28 cellular contexts compared by ENCODE assay signal in genomic region chr5:133427121-133427777, GRCh38.
DNase-seq lines count a peak whose midpoint lies in the region; ATAC-seq and TF ChIP-seq lines count a peak whose summit lies in the region.
"Had no signal": no experiment of that assay in that cellular context is flagged by ENCODE, and none has a peak within 500 bp of the region (broad histone marks: within the 10 kb centered on the region; RNA-seq: fewer than 3 reads in every experiment).

No MANE protein-coding gene starts in this region.

- H2AK5ac ChIP-seq in IMR-90 (ENCODE audit: low read depth, low read length): no peak overlapping the region

- WGBS in IMR-90 (ENCODE audit: extremely low coverage in 2 of 2, insufficient read length in 1 of 2), 2 experiments: 36% methylated on average over 3 of the region's 11 CpGs; no CpG with 5 or more reads in 1 of the 2 experiments

- no peak overlapping the region for H2BK20ac ChIP-seq in IMR-90 (ENCODE audit: low read depth, low read length)

- no peak overlapping the region for H3K4me3 Mint-ChIP-seq in neural progenitor cell
- H3K4me3 Mint-ChIP-seq in activated CD4-positive, alpha-beta memory T cell treated with anti-CD3 and anti-CD28 coated beads for 36 hours: no peak overlapping the region
- H3K4me3 Mint-ChIP-seq: central memory CD8-positive, alpha-beta T cell; nephron progenitor cell had no signal

- no peak for TF ChIP-seq RAD21 in IMR-90 (IDR thresholded peaks at IDR 0.05; ENCODE audit: low read length)

- H3K27ac ChIP-seq in IMR-90 (ENCODE audit: insufficient read depth, low read length) (no peak overlapping the region), neural progenitor cell (no peak overlapping the region)
- H3K27ac ChIP-seq: KMS-11, parathyroid adenoma, SJCRH30, thoracic aorta had no signal

- H2AK9ac ChIP-seq in IMR-90 (replicated peaks; ENCODE audit: low read depth, low read length, poor library complexity): no peak overlapping the region

- H3K56ac ChIP-seq in IMR-90 (ENCODE audit: extremely low read depth, insufficient read depth, low read length): no peak overlapping the region

- in situ Hi-C loops in IMR-90 (cut with MboI; ENCODE audit: low sequenced_read_pairs): loop anchor here (10.0 kb wide), 1 partner anchor 518 kb away; no protein-coding TSS in a partner anchor
- in situ Hi-C loops in GM13976 (cut with MboI; ENCODE audit: low sequenced_read_pairs, unreplicated experiment): no loop called here

- peak; percentile 13 for DNase-seq in COLO829 (ENCODE audit: low spot score)
- DNase-seq in IMR-90: peak; percentile 8
- DNase-seq in epithelial cell of esophagus (ENCODE audit: low read depth): peak; percentile 9
- DNase-seq in neural progenitor cell (ENCODE audit: low spot score): no peak
- no peak for DNase-seq in AG08396 (ENCODE audit: low spot score)
- DNase-seq in activated CD4-positive, alpha-beta memory T cell treated with anti-CD3 and anti-CD28 coated beads for 36 hours: no peak
- no peak for DNase-seq in GM13976 (ENCODE audit: low spot score)
- DNase-seq: activated CD4-positive, alpha-beta T cell treated with anti-CD3 and anti-CD28 coated beads, Interleukin-2, amount 50 U/mL, for 48 hours; activated T-cell treated with anti-CD3 and anti-CD28 coated beads for 4 hours; aorta; DMS153; GDM1; HCEC 1CT; mucosa of descending colon; NCI-H1436 treated with DMSO at 0.1 percent for 48 hours; NCI-H774; nephron progenitor cell; SJCRH30; stimulated activated naive CD8-positive, alpha-beta T cell treated with anti-CD3 and anti-CD28 coated beads, Interleukin-15, Interleukin-2, amounts not matched to agents 100 U/mL and 50 U/mL, for 24 hours had no signal

- dilution Hi-C loops in IMR-90 (cut with HindIII; ENCODE audit: low sequenced_read_pairs, unreplicated experiment): no loop called here

- no peak overlapping the region for H2BK120ac ChIP-seq in IMR-90 (ENCODE audit: low read depth, low read length)

- no peaks in the 10 kb centered on the region for H3K4me1 ChIP-seq in IMR-90 (ENCODE audit: control insufficient read depth, insufficient read depth, low read length)
- peaks cover 67% of the 10 kb centered on the region for H3K4me1 ChIP-seq in neural progenitor cell
- H3K4me1 ChIP-seq: parathyroid adenoma, SJCRH30 had no signal

- no peak for ATAC-seq in IMR-90 (ENCODE audit: low read depth)
- no peak for ATAC-seq in GM21423 (IDR thresholded peaks at IDR 0.05; ENCODE audit: unreplicated experiment)
- ATAC-seq: activated naive CD4-positive, alpha-beta T cell treated with anti-CD3 and anti-CD28 coated beads, Interleukin-2, amount 50 U/mL, for 72 hours; mucosa of descending colon; sciatic nerve; stimulated activated naive CD8-positive, alpha-beta T cell treated with anti-CD3 and anti-CD28 coated beads, Interleukin-15, Interleukin-2, amounts not matched to agents 100 U/mL and 50 U/mL, for 24 hours had no signal

- TF ChIP-seq POLR2A in IMR-90 (IDR thresholded peaks at IDR 0.05; ENCODE audit: low read depth, low read length): no peak

- H3K4me3 ChIP-seq in IMR-90 (ENCODE audit: insufficient read depth, low read depth, low read length): no peak overlapping the region
- H3K4me3 ChIP-seq in epithelial cell of esophagus (ENCODE audit: low read length): no peak overlapping the region
- H3K4me3 ChIP-seq in neural progenitor cell: no peak overlapping the region
- H3K4me3 ChIP-seq: dorsolateral prefrontal cortex, lung, mucosa of descending colon, SJCRH30, thoracic aorta had no signal

- no peaks in the 10 kb centered on the region for H3K9me1 ChIP-seq in IMR-90 (ENCODE audit: insufficient read depth, low read length)

- H4K91ac ChIP-seq in IMR-90 (ENCODE audit: insufficient read depth, low read depth, low read length): no peak overlapping the region

- no peak overlapping the region for H3K9ac ChIP-seq in IMR-90 (ENCODE audit: low read depth, low read length)
- H3K9ac ChIP-seq in neural progenitor cell: no peak overlapping the region
- H3K9ac ChIP-seq: KMS-11, parathyroid adenoma had no signal

- H3K4me1 Mint-ChIP-seq in neural progenitor cell: peaks cover 72% of the 10 kb centered on the region
- peaks cover 10% of the 10 kb centered on the region for H3K4me1 Mint-ChIP-seq in activated CD4-positive, alpha-beta memory T cell treated with anti-CD3 and anti-CD28 coated beads for 36 hours (ENCODE audit: low read depth)

- H2AFZ ChIP-seq in IMR-90 (replicated peaks; ENCODE audit: low read length, poor library complexity): no peak overlapping the region
- no peak overlapping the region for H2AFZ ChIP-seq in neural progenitor cell (replicated peaks)
- H2AFZ ChIP-seq: parathyroid adenoma had no signal

- H3K9me3 ChIP-seq in IMR-90 (ENCODE audit: control insufficient read depth, insufficient read depth, low read length): no peaks in the 10 kb centered on the region
- H3K9me3 ChIP-seq in neural progenitor cell (ENCODE audit: low read depth): no peaks in the 10 kb centered on the region
- H3K9me3 ChIP-seq: mucosa of descending colon, SJCRH30, thoracic aorta had no signal

- H3K14ac ChIP-seq in IMR-90 (replicated peaks; ENCODE audit: low read depth, low read length): no peak overlapping the region

- H3K27ac Mint-ChIP-seq in neural progenitor cell: no peak overlapping the region
- no peak overlapping the region for H3K27ac Mint-ChIP-seq in activated CD4-positive, alpha-beta memory T cell treated with anti-CD3 and anti-CD28 coated beads for 36 hours
- H3K27ac Mint-ChIP-seq: activated naive CD4-positive, alpha-beta T cell treated with anti-CD3 and anti-CD28 coated beads, Interleukin-2, amount 50 U/mL, for 72 hours; nephron progenitor cell had no signal

- peaks cover 33% of the 10 kb centered on the region for H3F3A ChIP-seq in neural progenitor cell (ENCODE audit: low read depth)

- no TSS peak for BruUV-seq in IMR-90 (replicated peaks; lab: Mats Ljungman, UMichigan)

- POLR2A ChIA-PET in IMR-90 (lab: Charles Lee; ENCODE audit: unreplicated experiment): no interaction called here
- POLR2A ChIA-PET in activated CD4-positive, alpha-beta memory T cell treated with anti-CD3 and anti-CD28 coated beads for 36 hours (lab: Charles Lee): no interaction called here

- no peak overlapping the region for H3K4me2 ChIP-seq in IMR-90 (ENCODE audit: low read depth, low read length)
- peak overlapping the region; percentile 59 for H3K4me2 ChIP-seq in neural progenitor cell
- H3K4me2 ChIP-seq: KMS-11 had no signal

- H3K27me3 ChIP-seq in IMR-90 (ENCODE audit: control insufficient read depth, insufficient read depth, low read length): peaks cover 8% of the 10 kb centered on the region
- H3K27me3 ChIP-seq in neural progenitor cell: no peaks in the 10 kb centered on the region
- H3K27me3 ChIP-seq: dorsolateral prefrontal cortex, SJCRH30 had no signal

- no peak overlapping the region for H4K5ac ChIP-seq in IMR-90 (ENCODE audit: low read depth, low read length)

- H3K27me3 Mint-ChIP-seq in neural progenitor cell (ENCODE audit: insufficient read depth, low read depth): peaks cover 38% of the 10 kb centered on the region
- H3K27me3 Mint-ChIP-seq in activated CD4-positive, alpha-beta memory T cell treated with anti-CD3 and anti-CD28 coated beads for 36 hours: peaks cover 4% of the 10 kb centered on the region

- TF ChIP-seq CTCF in IMR-90 (conservative IDR thresholded peaks at IDR 0.05; ENCODE audit: low read depth, low read length) (no peak), epithelial cell of esophagus (IDR thresholded peaks at IDR 0.05; ENCODE audit: insufficient read depth, low read depth, low read length, missing control alignments) (no peak), neural progenitor cell (IDR thresholded peaks at IDR 0.05) (no peak), GM13976 (IDR thresholded peaks at IDR 0.05; ENCODE audit: borderline replicate concordance, control extremely low read depth, extremely low read depth, insufficient read depth, missing control alignments) (no peak)

- H3K79me2 ChIP-seq in neural progenitor cell (ENCODE audit: low read depth): no peaks in the 10 kb centered on the region

- H2BK15ac ChIP-seq in IMR-90 (ENCODE audit: low read depth, low read length): no peak overlapping the region

- no peak overlapping the region for H3K23ac ChIP-seq in IMR-90 (ENCODE audit: low read depth, low read length)

- no peaks in the 10 kb centered on the region for H3K79me1 ChIP-seq in IMR-90 (ENCODE audit: low read depth in 1 of 2, low read length in 2 of 2)

- no peak overlapping the region for H2BK5ac ChIP-seq in IMR-90 (ENCODE audit: low read depth, low read length, poor library complexity, severe bottlenecking)

- no peak overlapping the region for H3K18ac ChIP-seq in IMR-90 (ENCODE audit: low read depth, low read length)

- H3K36me3 ChIP-seq in IMR-90 (ENCODE audit: control insufficient read depth, insufficient read depth, low read length): no peaks in the 10 kb centered on the region
- no peaks in the 10 kb centered on the region for H3K36me3 ChIP-seq in neural progenitor cell
- H3K36me3 ChIP-seq: SJCRH30, thoracic aorta had no signal

- H4K20me1 ChIP-seq in IMR-90 (ENCODE audit: insufficient read depth, low read length): no peaks in the 10 kb centered on the region
- no peaks in the 10 kb centered on the region for H4K20me1 ChIP-seq in neural progenitor cell (ENCODE audit: low read depth)

- intact Hi-C loops in IMR-90 (cut with micrococcal nuclease): no loop called here
- intact Hi-C loops in activated CD4-positive, alpha-beta memory T cell treated with anti-CD3 and anti-CD28 coated beads for 36 hours (cut with micrococcal nuclease): no loop called here

- H4K8ac ChIP-seq in IMR-90 (ENCODE audit: low read depth in 2 of 2, low read length in 2 of 2): no peak overlapping the region

- no peaks in the 10 kb centered on the region for H3K9me3 Mint-ChIP-seq in neural progenitor cell
- H3K9me3 Mint-ChIP-seq in activated CD4-positive, alpha-beta memory T cell treated with anti-CD3 and anti-CD28 coated beads for 36 hours: no peaks in the 10 kb centered on the region
- H3K9me3 Mint-ChIP-seq: activated naive CD4-positive, alpha-beta T cell treated with anti-CD3 and anti-CD28 coated beads, Interleukin-2, amount 50 U/mL, for 72 hours; central memory CD8-positive, alpha-beta T cell; nephron progenitor cell had no signal

- CTCF ChIA-PET in IMR-90 (lab: Yijun Ruan, JAX): no interaction called here
- CTCF ChIA-PET in activated CD4-positive, alpha-beta memory T cell treated with anti-CD3 and anti-CD28 coated beads for 36 hours (lab: Charles Lee): interaction anchor here (0.6 kb wide), 1 partner anchor 566 kb away, joined by 3 read pairs; no protein-coding TSS in a partner anchor

- no peaks in the 10 kb centered on the region for H3K36me3 Mint-ChIP-seq in neural progenitor cell
- H3K36me3 Mint-ChIP-seq in activated CD4-positive, alpha-beta memory T cell treated with anti-CD3 and anti-CD28 coated beads for 36 hours: no peaks in the 10 kb centered on the region
- H3K36me3 Mint-ChIP-seq: activated naive CD4-positive, alpha-beta T cell treated with anti-CD3 and anti-CD28 coated beads, Interleukin-2, amount 50 U/mL, for 72 hours had no signal

- H3K4ac ChIP-seq in IMR-90 (ENCODE audit: low read depth, low read length): no peak overlapping the region

TF ChIP-seq in IMR-90, 13 proteins besides CTCF, POLR2A, EP300 and RAD21:
- TF ChIP-seq MAZ (IDR thresholded peaks at IDR 0.05; ENCODE audit: borderline replicate concordance, low read depth, low read length): no peak

Comparison
In these comparisons a context has a peak if more than half of its experiments do, and no peak if none do; other contexts are left out.
1. DNase-seq: peak in COLO829 (single experiment), IMR-90 (single experiment) and epithelial cell of esophagus (single experiment); none in neural progenitor cell (single experiment), AG08396 (single experiment), activated CD4-positive, alpha-beta memory T cell treated with anti-CD3 and anti-CD28 coated beads for 36 hours (single experiment) and GM13976 (single experiment).